In genomic region chr7:51013218-51013786, GRCh38 we compare ENCODE assay signal across 16 cellular contexts.
"Had no signal": no experiment of that assay in that cellular context is flagged by ENCODE, and none has a peak within 500 bp of the region (broad histone marks: within the 10 kb centered on the region; RNA-seq: fewer than 3 reads in every experiment).

No MANE protein-coding gene starts in this region.

- H3K27ac ChIP-seq: heart left ventricle, ovary, thyroid gland had no signal

- DNase-seq: activated effector memory CD4-positive, alpha-beta T cell treated with anti-CD3 and anti-CD28 coated beads, Interleukin-2, amount 50 U/mL, for 16 hours; activated T-cell treated with anti-CD3 and anti-CD28 coated beads, Interleukin-2, amount 50 U/mL, for 48 hours; central memory CD4-positive, alpha-beta T cell; cortex of kidney; effector memory CD4-positive, alpha-beta T cell; mesendoderm; ovary; SK-N-SH; T-cell; T1000; thyroid gland had no signal

- H3K27me3 Mint-ChIP-seq: T-cell had no signal

- H3K36me3 ChIP-seq: heart left ventricle, ovary, thyroid gland had no signal

- H3K9me3 ChIP-seq: heart left ventricle, ovary, SK-N-SH, thyroid gland had no signal

- H3K9me3 Mint-ChIP-seq: nephron, T-cell had no signal

- H3K27me3 ChIP-seq: heart left ventricle, ovary, thyroid gland had no signal

- H3K27ac Mint-ChIP-seq: nephron; stimulated activated effector memory CD8-positive, alpha-beta T cell treated with anti-CD3 and anti-CD28 coated beads, Interleukin-12 subunit alpha, Interleukin-12 subunit beta, amount 100 ng/mL, for 72 hours; T-cell had no signal

- H3K4me3 ChIP-seq: heart left ventricle, ovary, thyroid gland had no signal

- ATAC-seq: activated CD4-positive, CD25-positive, alpha-beta regulatory T cell treated with anti-CD3 and anti-CD28 coated beads, Interleukin-2, amount 50 U/mL, for 24 hours; activated naive CD4-positive, alpha-beta T cell treated with anti-CD3 and anti-CD28 coated beads, Interleukin-2, amount 50 U/mL, for 72 hours; stimulated activated effector memory CD8-positive, alpha-beta T cell treated with anti-CD3 and anti-CD28 coated beads, Interleukin-12 subunit alpha, Interleukin-12 subunit beta, amount 100 ng/mL, for 72 hours; T-cell had no signal

- H3K4me3 Mint-ChIP-seq: nephron; stimulated activated effector memory CD8-positive, alpha-beta T cell treated with anti-CD3 and anti-CD28 coated beads, Interleukin-12 subunit alpha, Interleukin-12 subunit beta, amount 100 ng/mL, for 72 hours; T-cell had no signal

- H3K36me3 Mint-ChIP-seq: activated naive CD4-positive, alpha-beta T cell treated with anti-CD3 and anti-CD28 coated beads, Interleukin-2, amount 50 U/mL, for 72 hours; T-cell had no signal

- H3K4me1 Mint-ChIP-seq: nephron; stimulated activated effector memory CD8-positive, alpha-beta T cell treated with anti-CD3 and anti-CD28 coated beads, Interleukin-12 subunit alpha, Interleukin-12 subunit beta, amount 100 ng/mL, for 72 hours; T-cell had no signal
